ENCODE assay signal across 20 cellular contexts in genomic region chr7:101605611-101606010, GRCh38. TPM values are rescaled to one million over a fixed set of nuclear protein-coding genes. Genes with fewer than 3 reads are reported as not detected.
"Had no signal": no experiment of that assay in that cellular context is flagged by ENCODE, and none has a peak within 500 bp of the region (broad histone marks: within the 10 kb centered on the region; RNA-seq: fewer than 3 reads in every experiment).

No MANE protein-coding gene starts in this region.

- H3K4me1 ChIP-seq: right lobe of liver had no signal

- H3K9me3 ChIP-seq: esophagus muscularis mucosa, psoas muscle, right lobe of liver, stomach had no signal

- DNase-seq: caudate nucleus; effector memory CD4-positive, alpha-beta T cell; foreskin fibroblast; left cardiac atrium; left ventricle myocardium superior; mesenchymal stem cell; natural killer cell; occipital lobe; psoas muscle; right lobe of liver; stimulated activated CD4-positive, alpha-beta T cell treated with anti-CD3 and anti-CD28 coated beads, Interleukin-12 subunit alpha, Interleukin-12 subunit beta, amount 100 ng/mL, for 4 hours; stimulated activated naive CD4-positive, alpha-beta T cell; stomach had no signal

- H3K27me3 ChIP-seq: right lobe of liver had no signal

- H3K4me3 ChIP-seq: esophagus muscularis mucosa, lung, neural progenitor cell, psoas muscle, right lobe of liver, stomach had no signal

- H3K36me3 ChIP-seq: esophagus muscularis mucosa, neural progenitor cell, right lobe of liver, stomach had no signal

- H3K9ac ChIP-seq: neural progenitor cell had no signal

- H3K4me2 ChIP-seq: neural progenitor cell had no signal

- H2AFZ ChIP-seq: neural progenitor cell had no signal

- H3K27ac ChIP-seq: epithelial cell of prostate, esophagus muscularis mucosa, neural progenitor cell, psoas muscle, right lobe of liver, stomach had no signal

- ATAC-seq: left cardiac atrium, left ventricle myocardium superior, natural killer cell, psoas muscle, right lobe of liver had no signal

RNA-seq across cellular contexts. Expression of gene MYL10, which starts 23.5 kb away (rescaled TPM):
- total RNA-seq: esophagus muscularis mucosa, kidney, left cardiac atrium, left ventricle myocardium superior, lung, mucosa of gallbladder, myocyte, natural killer cell, occipital lobe, psoas muscle, right lobe of liver, stomach had no signal
- polyA plus RNA-seq: lung, stomach had no signal
